ENCODE assay signal across 8 cellular contexts in genomic region chr18:23377669-23378469, GRCh38.
DNase-seq lines count a peak whose midpoint lies in the region; ATAC-seq and TF ChIP-seq lines count a peak whose summit lies in the region.

No MANE protein-coding gene starts in this region.

- peaks cover 0 to 3% (median 0%) of the 10 kb centered on the region in 5 donors for H3K36me3 ChIP-seq in subcutaneous abdominal adipose tissue (ENCODE audit: control insufficient read depth in 5 of 5, insufficient read depth in 5 of 5, low read length in 5 of 5)

- no peak for DNase-seq in activated T-cell treated with anti-CD3 and anti-CD28 coated beads, Interleukin-2, amount 50 U/mL, for 4 hours
- DNase-seq in activated T-cell treated with anti-CD3 and anti-CD28 coated beads for 4 hours (no peak), NCI-H226 (peak; percentile 80), fibroblast of pulmonary artery (ENCODE audit: low read depth) (peak; percentile 87), SKM-1 (lab: John Stamatoyannopoulos, UW; ENCODE audit: unreplicated experiment) (no peak), T1000 (lab: John Stamatoyannopoulos, UW) (no peak)

- TF ChIP-seq CTCF in fibroblast of pulmonary artery (IDR thresholded peaks at IDR 0.05; ENCODE audit: low read length, missing control alignments), result no peak

- peak; percentile 76 to 86 for ATAC-seq in activated T-cell treated with anti-CD3 and anti-CD28 coated beads, Interleukin-2, amount 50 U/mL, for 4 hours
- ATAC-seq in HG03469 (IDR thresholded peaks at IDR 0.05; ENCODE audit: unreplicated experiment), result no peak

- no peaks in the 10 kb centered on the region for H3K9me3 ChIP-seq in subcutaneous abdominal adipose tissue (ENCODE audit: control insufficient read depth in 5 of 5, low read length in 5 of 5)

- no peaks in the 10 kb centered on the region for H3K27me3 ChIP-seq in subcutaneous abdominal adipose tissue (ENCODE audit: control insufficient read depth in 5 of 5, insufficient read depth in 4 of 5, low read length in 5 of 5)

- H3K4me1 Mint-ChIP-seq in activated T-cell treated with anti-CD3 and anti-CD28 coated beads, Interleukin-2, amount 50 U/mL, for 4 hours (ENCODE audit: low read depth), result peaks cover 9% of the 10 kb centered on the region

- peaks cover 2% of the 10 kb centered on the region for H3K36me3 Mint-ChIP-seq in activated T-cell treated with anti-CD3 and anti-CD28 coated beads, Interleukin-2, amount 50 U/mL, for 4 hours (ENCODE audit: insufficient read depth)

- no peak overlapping the region for H3K9ac ChIP-seq in subcutaneous abdominal adipose tissue (ENCODE audit: low read length in 5 of 5)

- H3K4me3 Mint-ChIP-seq in activated T-cell treated with anti-CD3 and anti-CD28 coated beads, Interleukin-2, amount 50 U/mL, for 4 hours, result no peak overlapping the region

- no peaks in the 10 kb centered on the region for H3K9me3 Mint-ChIP-seq in activated T-cell treated with anti-CD3 and anti-CD28 coated beads, Interleukin-2, amount 50 U/mL, for 4 hours

- H3K27me3 Mint-ChIP-seq in activated T-cell treated with anti-CD3 and anti-CD28 coated beads, Interleukin-2, amount 50 U/mL, for 4 hours (ENCODE audit: low read depth), result no peaks in the 10 kb centered on the region

- H3K27ac ChIP-seq in subcutaneous abdominal adipose tissue (ENCODE audit: low read depth, low read length), result peak overlapping the region; percentile 87

- peaks cover 0 to 26% (median 22%) of the 10 kb centered on the region in 5 donors for H3K4me1 ChIP-seq in subcutaneous abdominal adipose tissue (ENCODE audit: control insufficient read depth in 5 of 5, insufficient read depth in 5 of 5, low read length in 5 of 5)

- H3K4me3 ChIP-seq in fibroblast of pulmonary artery (replicated peaks; ENCODE audit: low read depth, low read length) (no peak overlapping the region), subcutaneous abdominal adipose tissue (ENCODE audit: low read depth in 1 of 5, low read length in 5 of 5) (no peak overlapping the region)

Comparison
In these comparisons a context has a peak if more than half of its experiments do, and no peak if none do; other contexts are left out.
1. DNase-seq: peak in NCI-H226 (single experiment) and fibroblast of pulmonary artery (single experiment); none in activated T-cell treated with anti-CD3 and anti-CD28 coated beads, Interleukin-2, amount 50 U/mL, for 4 hours (single experiment), activated T-cell treated with anti-CD3 and anti-CD28 coated beads for 4 hours (single experiment), SKM-1 (single experiment) and T1000 (single experiment).